11 cellular contexts compared by ENCODE assay signal in genomic region chr3:190222916-190223315, GRCh38.
"Had no signal": no experiment of that assay in that cellular context is flagged by ENCODE, and none has a peak within 500 bp of the region (broad histone marks: within the 10 kb centered on the region; RNA-seq: fewer than 3 reads in every experiment).

No MANE protein-coding gene starts in this region.

- H3K4me1 ChIP-seq: HAP-1 had no signal

- H3K4me2 ChIP-seq: GM23338 had no signal

- H3K36me3 ChIP-seq: HAP-1 had no signal

- DNase-seq: GM23248, GOT3, H7, H9, HCEC 1CT, HFFc6 had no signal

- H3K27ac Mint-ChIP-seq: GM23338, H9, HFFc6 had no signal

- H3K9ac ChIP-seq: GM23248 had no signal

- H3K4me3 Mint-ChIP-seq: GM23338, H9, HFFc6 had no signal

- ATAC-seq: GM23338, HCT116 had no signal

- H3K27ac ChIP-seq: GM23248 had no signal

- H2AFZ ChIP-seq: GM23248, GM23338 had no signal

- H3K9me3 ChIP-seq: HAP-1 had no signal

- H3K4me3 ChIP-seq: GM23248, GM23338, HAP-1 had no signal

- H3K4me1 Mint-ChIP-seq: GM23338, H9 had no signal

- FAIRE-seq: H1, H54 had no signal
